ENCODE assay signal across 20 cellular contexts in the genomic region with DNA sequence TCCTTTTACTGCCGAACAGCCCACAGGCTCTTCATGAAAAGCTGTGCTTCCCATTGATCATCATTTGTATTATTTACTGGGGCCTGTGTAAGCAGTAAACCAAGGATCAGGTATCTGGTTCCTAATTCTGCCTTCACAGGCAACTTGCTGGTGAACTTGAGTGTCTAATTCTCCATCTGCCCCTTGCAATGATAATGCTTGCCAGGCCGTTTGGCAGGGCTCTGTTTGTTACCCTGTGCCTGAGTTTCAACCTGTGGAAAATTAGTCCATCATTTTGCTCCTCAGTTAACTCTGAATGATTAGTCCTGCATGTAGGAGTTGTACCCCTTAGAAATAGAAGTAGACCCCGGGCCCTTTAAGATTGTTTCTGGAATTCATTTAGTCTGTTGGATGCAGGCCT.
A peak's percentile ranks its signal among the peaks of the same experiment; 100 is the strongest.
DNase-seq lines count a peak whose midpoint lies in the region; ATAC-seq, FAIRE-seq and TF ChIP-seq lines count a peak whose summit lies in the region.
"Had no signal": no experiment of that assay in that cellular context is flagged by ENCODE, and none has a peak within 500 bp of the region (broad histone marks: within the 10 kb centered on the region; RNA-seq: fewer than 3 reads in every experiment).

No MANE protein-coding gene starts in this region.

- peak; percentile 7 for FAIRE-seq in bronchial epithelial cell (lab: Jason Lieb, UNC)
- FAIRE-seq: A204.1, GM12878, GM19239 had no signal

- peaks cover 20% of the 10 kb centered on the region for H3K4me1 Mint-ChIP-seq in nephron progenitor cell
- H3K4me1 Mint-ChIP-seq: B cell; CD4-positive, CD25-positive, alpha-beta regulatory T cell; GM23338; H9 had no signal

- no peaks in the 10 kb centered on the region for H3K36me3 ChIP-seq in bronchial epithelial cell (ENCODE audit: control insufficient read depth, insufficient read depth, low read length)
- H3K36me3 ChIP-seq: BLaER1 had no signal

- H3K27me3 ChIP-seq in bronchial epithelial cell (ENCODE audit: control insufficient read depth, insufficient read depth, low read length), result no peaks in the 10 kb centered on the region
- H3K27me3 ChIP-seq: BLaER1 had no signal

- DNase-seq in NCI-H2171 treated with DMSO at 0.1 percent for 48 hours (lab: John Stamatoyannopoulos, UW) (peak; percentile 31), NCI-H2171 (lab: John Stamatoyannopoulos, UW) (no peak), bronchial epithelial cell (ENCODE audit: low read depth) (no peak), nephron progenitor cell (no peak), Right ventricle myocardium inferior (ENCODE audit: missing footprints) (no peak), NCI-H128 (lab: John Stamatoyannopoulos, UW; ENCODE audit: unreplicated experiment) (no peak)
- DNase-seq: Caco-2; CD4-positive, CD25-positive, alpha-beta regulatory T cell; CD8-positive, alpha-beta T cell; DMS153; DND-41; GDM1; H9 had no signal

- H3K36me3 Mint-ChIP-seq in nephron progenitor cell (ENCODE audit: low read depth), result peaks cover 11% of the 10 kb centered on the region
- H3K36me3 Mint-ChIP-seq: CD4-positive, CD25-positive, alpha-beta regulatory T cell; CD8-positive, alpha-beta T cell had no signal

- ATAC-seq in Right ventricle myocardium inferior, result no peak
- ATAC-seq: CD8-positive, alpha-beta T cell; GM12878; GM23338; HCT116 had no signal

- no peak overlapping the region for H3K4me3 Mint-ChIP-seq in nephron progenitor cell
- H3K4me3 Mint-ChIP-seq: B cell; CD4-positive, CD25-positive, alpha-beta regulatory T cell; CD8-positive, alpha-beta T cell; GM23338; H9 had no signal

- H3K27me3 Mint-ChIP-seq in nephron progenitor cell (ENCODE audit: low read depth, poor library complexity), result peaks cover 5% of the 10 kb centered on the region
- H3K27me3 Mint-ChIP-seq: B cell; CD4-positive, CD25-positive, alpha-beta regulatory T cell had no signal

- intact Hi-C loops in Right ventricle myocardium inferior (cut with DNase I), result no loop called here

- H3K9me3 Mint-ChIP-seq in nephron progenitor cell, result peaks cover 12% of the 10 kb centered on the region

- peak overlapping the region; percentile 19 for H3K27ac Mint-ChIP-seq in nephron progenitor cell
- H3K27ac Mint-ChIP-seq: B cell; CD4-positive, CD25-positive, alpha-beta regulatory T cell; CD8-positive, alpha-beta T cell; GM23338; H9 had no signal

- TF ChIP-seq CTCF in bronchial epithelial cell (IDR thresholded peaks at IDR 0.05; ENCODE audit: insufficient read depth, low read length, severe bottlenecking) (no peak), nephron progenitor cell (IDR thresholded peaks at IDR 0.05) (no peak)

- H3K4me3 ChIP-seq in bronchial epithelial cell (ENCODE audit: low read depth, low read length), result no peak overlapping the region
- H3K4me3 ChIP-seq: BLaER1, GM12878, GM23338 had no signal
